25 cellular contexts compared by ENCODE assay signal in genomic region chr7:5295039-5296014, GRCh38. TPM values are rescaled to one million over a fixed set of nuclear protein-coding genes. Genes with fewer than 3 reads are reported as not detected.
DNase-seq lines count a peak whose midpoint lies in the region; ATAC-seq, FAIRE-seq and TF ChIP-seq lines count a peak whose summit lies in the region.
"Had no signal": no experiment of that assay in that cellular context is flagged by ENCODE, and none has a peak within 500 bp of the region (broad histone marks: within the 10 kb centered on the region; RNA-seq: fewer than 3 reads in every experiment).

No MANE protein-coding gene starts in this region.

- TF ChIP-seq CTCF in bronchial epithelial cell (IDR thresholded peaks at IDR 0.05; ENCODE audit: insufficient read depth, low read length, severe bottlenecking) (no peak), type B pancreatic cell (conservative IDR thresholded peaks at IDR 0.05) (no peak)

- POLR2A ChIA-PET in activated CD4-positive, alpha-beta T cell treated with anti-CD3 and anti-CD28 coated beads for 36 hours (lab: Charles Lee) = no interaction called here

- CTCF ChIA-PET in activated CD4-positive, alpha-beta T cell treated with anti-CD3 and anti-CD28 coated beads for 36 hours (lab: Charles Lee) = no interaction called here

- intact Hi-C loops in activated CD4-positive, alpha-beta T cell treated with anti-CD3 and anti-CD28 coated beads, Interleukin-2, amount 10 ng/mL, durations not matched to agents 24 days and 14 days (cut with micrococcal nuclease) = no loop called here
- intact Hi-C loops in activated CD4-positive, alpha-beta T cell treated with anti-CD3 and anti-CD28 coated beads for 36 hours (cut with DNase I, micrococcal nuclease) = loop anchor here in 1 of 2 experiments (1.0 kb wide), 1 partner anchor 105 kb away; the partner anchor contains the start of gene WIPI2

- H3K27ac Mint-ChIP-seq in activated CD4-positive, alpha-beta T cell treated with anti-CD3 and anti-CD28 coated beads, Interleukin-2, amount 10 ng/mL, durations not matched to agents 24 days and 14 days = no peak overlapping the region
- no peak overlapping the region for H3K27ac Mint-ChIP-seq in activated CD4-positive, alpha-beta T cell treated with anti-CD3 and anti-CD28 coated beads for 36 hours
- H3K27ac Mint-ChIP-seq in immature natural killer cell (peak overlapping the region in 1 of 6 donors; percentile 6), type B pancreatic cell (peak overlapping the region; percentile 39)
- H3K27ac Mint-ChIP-seq: activated CD8-positive, alpha-beta T cell treated with anti-CD3 and anti-CD28 coated beads, Interleukin-2, amount 10 ng/mL, durations not matched to agents 7 days and 5 days; activated T-cell treated with anti-CD3 and anti-CD28 coated beads, Interleukin-2, amount 50 U/mL, for 24 hours; HFFc6 had no signal

- no peak for ATAC-seq in activated CD4-positive, alpha-beta T cell treated with anti-CD3 and anti-CD28 coated beads for 36 hours
- ATAC-seq in GM18867 (IDR thresholded peaks at IDR 0.05; ENCODE audit: unreplicated experiment) = no peak
- ATAC-seq in GM21576 (IDR thresholded peaks at IDR 0.05; ENCODE audit: unreplicated experiment) = no peak

- H3K27me3 ChIP-seq in bronchial epithelial cell (ENCODE audit: control insufficient read depth, insufficient read depth, low read length) = peaks cover 2% of the 10 kb centered on the region
- H3K27me3 ChIP-seq: colonic mucosa, Peyer's patch, SJSA1, thyroid gland had no signal

- H3K4me3 Mint-ChIP-seq in activated CD4-positive, alpha-beta T cell treated with anti-CD3 and anti-CD28 coated beads, Interleukin-2, amount 10 ng/mL, durations not matched to agents 24 days and 14 days = peak overlapping the region; percentile 69
- no peak overlapping the region for H3K4me3 Mint-ChIP-seq in activated CD4-positive, alpha-beta T cell treated with anti-CD3 and anti-CD28 coated beads for 36 hours
- H3K4me3 Mint-ChIP-seq in immature natural killer cell (peak overlapping the region; percentile 63 to 79 (median 73)), type B pancreatic cell (no peak overlapping the region)
- H3K4me3 Mint-ChIP-seq: activated CD8-positive, alpha-beta T cell treated with anti-CD3 and anti-CD28 coated beads, Interleukin-2, amount 10 ng/mL, durations not matched to agents 7 days and 5 days; activated T-cell treated with anti-CD3 and anti-CD28 coated beads, Interleukin-2, amount 50 U/mL, for 24 hours; HFFc6 had no signal

- no peak for DNase-seq in activated CD4-positive, alpha-beta T cell treated with anti-CD3 and anti-CD28 coated beads, Interleukin-2, amount 10 ng/mL, durations not matched to agents 24 days and 14 days
- DNase-seq in activated CD4-positive, alpha-beta T cell treated with anti-CD3 and anti-CD28 coated beads for 36 hours = no peak
- no peak for DNase-seq in bronchial epithelial cell (ENCODE audit: low read depth)
- DNase-seq in immature natural killer cell = no peak
- DNase-seq in type B pancreatic cell (ENCODE audit: extremely low spot score, unreplicated experiment) = no peak
- no peak for DNase-seq in GM19238 (ENCODE audit: insufficient read length, low spot score)
- DNase-seq: 8988T; activated naive CD8-positive, alpha-beta T cell treated with anti-CD3 and anti-CD28 coated beads, Interleukin-2, amount 10 ng/mL, durations not matched to agents 7 days and 5 days; AML-193; colonic mucosa; COR-L47; head of caudate nucleus; HFFc6; kidney; NCI-H1105 treated with DMSO at 0.1 percent for 48 hours; NCI-H2081 treated with DMSO at 0.1 percent for 48 hours; Peyer's patch; stimulated activated naive CD4-positive, alpha-beta T cell treated with Interleukin-2 at 50 U/mL for 16 hours; thyroid gland had no signal

- peaks cover 11% of the 10 kb centered on the region for H3K9me3 Mint-ChIP-seq in activated CD4-positive, alpha-beta T cell treated with anti-CD3 and anti-CD28 coated beads, Interleukin-2, amount 10 ng/mL, durations not matched to agents 24 days and 14 days
- H3K9me3 Mint-ChIP-seq in activated CD4-positive, alpha-beta T cell treated with anti-CD3 and anti-CD28 coated beads for 36 hours (ENCODE audit: low read depth) = peaks cover 10% of the 10 kb centered on the region
- H3K9me3 Mint-ChIP-seq in immature natural killer cell (peaks cover 0 to 3% (median 0%) of the 10 kb centered on the region in 6 donors), type B pancreatic cell (no peaks in the 10 kb centered on the region)
- H3K9me3 Mint-ChIP-seq: activated naive CD8-positive, alpha-beta T cell treated with anti-CD3 and anti-CD28 coated beads, Interleukin-2, amount 10 ng/mL, durations not matched to agents 7 days and 5 days had no signal

- peak; percentile 28 for FAIRE-seq in bronchial epithelial cell (lab: Jason Lieb, UNC)
- FAIRE-seq: kidney had no signal

- peaks cover 26% of the 10 kb centered on the region for H3K27me3 Mint-ChIP-seq in activated CD4-positive, alpha-beta T cell treated with anti-CD3 and anti-CD28 coated beads, Interleukin-2, amount 10 ng/mL, durations not matched to agents 24 days and 14 days
- peaks cover 8% of the 10 kb centered on the region for H3K27me3 Mint-ChIP-seq in activated CD4-positive, alpha-beta T cell treated with anti-CD3 and anti-CD28 coated beads for 36 hours
- H3K27me3 Mint-ChIP-seq in immature natural killer cell (ENCODE audit: low read depth in 3 of 3) (peaks cover 4 to 17% (median 13%) of the 10 kb centered on the region in 3 donors), type B pancreatic cell (no peaks in the 10 kb centered on the region)

- peaks cover 17% of the 10 kb centered on the region for H3K4me1 Mint-ChIP-seq in activated CD4-positive, alpha-beta T cell treated with anti-CD3 and anti-CD28 coated beads, Interleukin-2, amount 10 ng/mL, durations not matched to agents 24 days and 14 days
- H3K4me1 Mint-ChIP-seq in activated CD4-positive, alpha-beta T cell treated with anti-CD3 and anti-CD28 coated beads for 36 hours = peaks cover 11% of the 10 kb centered on the region
- H3K4me1 Mint-ChIP-seq in immature natural killer cell (peaks cover 11 to 17% of the 10 kb centered on the region in 2 donors), type B pancreatic cell (ENCODE audit: unreplicated experiment) (peaks cover 5% of the 10 kb centered on the region)

- no peaks in the 10 kb centered on the region for H3K36me3 ChIP-seq in bronchial epithelial cell (ENCODE audit: control insufficient read depth, insufficient read depth, low read length)
- H3K36me3 ChIP-seq: colonic mucosa, Peyer's patch, SJSA1, thyroid gland had no signal

- no peak overlapping the region for H3K4me3 ChIP-seq in bronchial epithelial cell (ENCODE audit: low read depth, low read length)
- H3K4me3 ChIP-seq: colonic mucosa, lung, Peyer's patch, SJSA1, thyroid gland had no signal

- H3K36me3 Mint-ChIP-seq in activated CD4-positive, alpha-beta T cell treated with anti-CD3 and anti-CD28 coated beads, Interleukin-2, amount 10 ng/mL, durations not matched to agents 24 days and 14 days (ENCODE audit: low read depth) = no peaks in the 10 kb centered on the region
- H3K36me3 Mint-ChIP-seq in activated CD4-positive, alpha-beta T cell treated with anti-CD3 and anti-CD28 coated beads for 36 hours (ENCODE audit: low read depth) = peaks cover 3% of the 10 kb centered on the region
- no peaks in the 10 kb centered on the region for H3K36me3 Mint-ChIP-seq in immature natural killer cell
- H3K36me3 Mint-ChIP-seq in type B pancreatic cell = peaks cover 19% of the 10 kb centered on the region
- H3K36me3 Mint-ChIP-seq: activated naive CD8-positive, alpha-beta T cell treated with anti-CD3 and anti-CD28 coated beads, Interleukin-2, amount 10 ng/mL, durations not matched to agents 7 days and 5 days had no signal

RNA-seq across cellular contexts. Expression of gene SLC29A4, which starts 12.6 kb away (rescaled TPM):
- 1.1 and 1.8 TPM in 2 replicates for total RNA-seq in activated CD4-positive, alpha-beta T cell treated with anti-CD3 and anti-CD28 coated beads, Interleukin-2, amount 10 ng/mL, durations not matched to agents 24 days and 14 days
- total RNA-seq in activated CD4-positive, alpha-beta T cell treated with anti-CD3 and anti-CD28 coated beads for 36 hours = 1 to 10 TPM; 1.0 to 1.7 TPM
- 8.3 and 9.5 TPM in 2 replicates for total RNA-seq in bronchial epithelial cell
- polyA plus RNA-seq in immature natural killer cell = under 1 TPM in 2 of 3 donors, not detected in 1; 0.51 to 0.99 TPM
- 76.1 and 79.6 TPM in 2 replicates for total RNA-seq in type B pancreatic cell (ENCODE audit: low replicate concordance)

Comparison
In these comparisons a context has a peak if more than half of its experiments do, and no peak if none do; other contexts are left out.
1. H3K4me3 Mint-ChIP-seq: peak in activated CD4-positive, alpha-beta T cell treated with anti-CD3 and anti-CD28 coated beads, Interleukin-2, amount 10 ng/mL, durations not matched to agents 24 days and 14 days (single experiment) and immature natural killer cell (5 of 5); none in activated CD4-positive, alpha-beta T cell treated with anti-CD3 and anti-CD28 coated beads for 36 hours (single experiment) and type B pancreatic cell (single experiment).